In the genomic region with DNA sequence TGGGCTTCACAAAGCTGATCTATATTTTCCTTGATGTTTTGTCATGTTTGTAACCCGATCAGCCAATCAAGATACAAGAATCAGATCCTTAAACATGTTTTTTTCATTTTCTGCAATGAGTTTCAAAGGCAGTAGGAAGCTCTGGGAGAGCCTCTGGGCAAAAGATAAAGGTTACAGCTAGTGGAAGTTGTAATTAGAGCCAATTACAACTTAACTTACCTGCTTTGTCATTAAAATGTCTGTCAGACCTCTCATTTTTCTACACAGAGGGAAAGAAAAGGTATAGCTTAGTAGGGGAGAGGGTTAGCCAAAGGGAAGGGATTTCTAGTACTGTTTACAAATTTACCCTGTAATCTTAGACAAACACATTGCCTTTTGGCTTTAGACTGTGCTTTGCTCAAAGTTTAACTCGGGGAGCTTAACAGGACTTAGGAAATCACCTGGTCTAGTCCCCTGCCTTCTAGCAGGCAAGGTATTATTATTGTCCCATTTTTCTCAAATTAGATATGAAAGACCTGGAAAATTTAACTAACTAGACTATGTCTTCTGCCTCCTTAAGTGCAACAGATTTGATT, we compare ENCODE assay signal across 23 cellular contexts. TPM values are rescaled to one million over a fixed set of nuclear protein-coding genes. Genes with fewer than 3 reads are reported as not detected.
DNase-seq lines count a peak whose midpoint lies in the region; ATAC-seq and TF ChIP-seq lines count a peak whose summit lies in the region.
"Had no signal": no experiment of that assay in that cellular context is flagged by ENCODE, and none has a peak within 500 bp of the region (broad histone marks: within the 10 kb centered on the region; RNA-seq: fewer than 3 reads in every experiment).

No MANE protein-coding gene starts in this region.

- TF ChIP-seq CTCF in HCT116 (IDR thresholded peaks at IDR 0.05 in 2 of 3, conservative IDR thresholded peaks at IDR 0.05 in 1 of 3; ENCODE audit: borderline replicate concordance in 1 of 3, insufficient read depth in 1 of 3, low read depth in 2 of 3, low read length in 2 of 3) (no peak), liver (IDR thresholded peaks at IDR 0.05; ENCODE audit: low read depth, low read length, missing input control) (no peak)

- H3K36me3 Mint-ChIP-seq in CD4-positive, CD25-positive, alpha-beta regulatory T cell: no peaks in the 10 kb centered on the region
- H3K36me3 Mint-ChIP-seq in T-cell: peaks cover 6% of the 10 kb centered on the region
- no peaks in the 10 kb centered on the region for H3K36me3 Mint-ChIP-seq in activated T-helper 2 cell treated with anti-CD3 and anti-CD28 coated beads, Interferon-gamma antibody, Interleukin-2, Interleukin-4, amounts not matched to agents 10 μg/mL and 5 μg/mL and 100 μg/mL, durations not matched to agents 14 hours and 24 hours and 36 hours (ENCODE audit: low read depth)

- H3K9me3 ChIP-seq in CD4-positive, CD25-positive, alpha-beta regulatory T cell (ENCODE audit: control insufficient read depth in 2 of 2, low read length in 2 of 2): no peaks in the 10 kb centered on the region
- H3K9me3 ChIP-seq in HCT116 (ENCODE audit: control insufficient read depth in 1 of 2, insufficient read depth in 1 of 2, low read depth in 1 of 2, low read length in 2 of 2) (no peaks in the 10 kb centered on the region), liver (ENCODE audit: control insufficient read depth in 4 of 4, low read length in 3 of 4) (no peaks in the 10 kb centered on the region)
- H3K9me3 ChIP-seq: lower lobe of right lung, prostate gland, SJCRH30 had no signal

- H3K4me1 ChIP-seq in CD4-positive, CD25-positive, alpha-beta regulatory T cell (ENCODE audit: control insufficient read depth, insufficient read depth, low read length, poor library complexity, severe bottlenecking): peaks cover 4% of the 10 kb centered on the region
- H3K4me1 ChIP-seq in HCT116 (ENCODE audit: control insufficient read depth in 1 of 2, insufficient read depth in 2 of 2, low read length in 2 of 2) (no peaks in the 10 kb centered on the region), liver (ENCODE audit: control insufficient read depth in 4 of 4, insufficient read depth in 4 of 4, low read length in 3 of 4) (peaks cover 0 to 3% (median 1%) of the 10 kb centered on the region in 4 donors)
- H3K4me1 ChIP-seq: lower lobe of right lung, prostate gland had no signal

- peaks cover 0 to 23% (median 16%) of the 10 kb centered on the region in 4 donors for H3K4me1 Mint-ChIP-seq in CD4-positive, CD25-positive, alpha-beta regulatory T cell
- H3K4me1 Mint-ChIP-seq in T-cell: peaks cover 9 to 29% (median 17%) of the 10 kb centered on the region in 3 donors
- peaks cover 3% of the 10 kb centered on the region for H3K4me1 Mint-ChIP-seq in activated T-helper 2 cell treated with anti-CD3 and anti-CD28 coated beads, Interferon-gamma antibody, Interleukin-2, Interleukin-4, amounts not matched to agents 10 μg/mL and 5 μg/mL and 100 μg/mL, durations not matched to agents 14 hours and 24 hours and 36 hours (ENCODE audit: low read depth)
- H3K4me1 Mint-ChIP-seq: activated naive CD4-positive, alpha-beta T cell treated with anti-CD3 and anti-CD28 coated beads, Interleukin-2, amount 10 ng/mL, durations not matched to agents 7 days and 5 days had no signal

- H3K9me2 ChIP-seq in HCT116 (ENCODE audit: insufficient read depth): no peaks in the 10 kb centered on the region

- BruUV-seq in HCT116 (replicated peaks; lab: Mats Ljungman, UMichigan): TSS peak; percentile 22

- H3K4me2 ChIP-seq in HCT116 (ENCODE audit: low read length): no peak overlapping the region
- H3K4me2 ChIP-seq: KMS-11 had no signal

- H3K79me2 ChIP-seq in HCT116 (ENCODE audit: insufficient read depth, low read length): no peaks in the 10 kb centered on the region

- H3K4me3 ChIP-seq in CD4-positive, CD25-positive, alpha-beta regulatory T cell (ENCODE audit: low read depth, low read length): no peak overlapping the region
- no peak overlapping the region for H3K4me3 ChIP-seq in HCT116 (replicated peaks in 1 of 2; ENCODE audit: low read depth in 1 of 2, low read length in 2 of 2)
- no peak overlapping the region for H3K4me3 ChIP-seq in liver (ENCODE audit: low read depth in 1 of 3, low read length in 3 of 3)
- H3K4me3 ChIP-seq: lower lobe of right lung, prostate gland, SJCRH30 had no signal

- TF ChIP-seq RAD21 in HCT116 (IDR thresholded peaks at IDR 0.05; ENCODE audit: low read depth) (no peak), liver (IDR thresholded peaks at IDR 0.05) (no peak)

- CTCF ChIA-PET in HCT116 (lab: Charles Lee) (no interaction called here), T-cell (lab: Charles Lee) (no interaction called here)

- H3K27me3 ChIP-seq in CD4-positive, CD25-positive, alpha-beta regulatory T cell (ENCODE audit: control insufficient read depth, insufficient read depth, low read length): no peaks in the 10 kb centered on the region
- H3K27me3 ChIP-seq in HCT116 (ENCODE audit: insufficient read depth, low read length) (0 out of 2 replicates have a peak, but pooled peaks cover 6% of the 10 kb centered on the region), liver (ENCODE audit: control insufficient read depth in 4 of 4, insufficient read depth in 4 of 4, low read length in 3 of 4) (no peaks in the 10 kb centered on the region)
- H3K27me3 ChIP-seq: SJCRH30 had no signal

- no peaks in the 10 kb centered on the region for H4K20me1 ChIP-seq in HCT116 (ENCODE audit: insufficient read depth)

- ATAC-seq in CD4-positive, CD25-positive, alpha-beta regulatory T cell (ENCODE audit: low read depth in 2 of 2): no peak
- ATAC-seq in HCT116 (no peak), T-cell (replicated peaks in 1 of 4) (no peak), HG03565 (IDR thresholded peaks at IDR 0.05; ENCODE audit: unreplicated experiment) (no peak)
- ATAC-seq: lower lobe of right lung, Panc1 had no signal

- RAD21 ChIA-PET in HCT116 (lab: Charles Lee; ENCODE audit: low non-redundant PET in 1 of 2, low total read pairs in 2 of 2, uncharacterized antibody in 2 of 2, unreplicated experiment in 2 of 2): no interaction called here

- no peaks in the 10 kb centered on the region for H3K27me3 Mint-ChIP-seq in CD4-positive, CD25-positive, alpha-beta regulatory T cell
- peaks cover 0 to 7% of the 10 kb centered on the region in 2 donors for H3K27me3 Mint-ChIP-seq in T-cell
- H3K27me3 Mint-ChIP-seq in activated T-helper 2 cell treated with anti-CD3 and anti-CD28 coated beads, Interferon-gamma antibody, Interleukin-2, Interleukin-4, amounts not matched to agents 10 μg/mL and 5 μg/mL and 100 μg/mL, durations not matched to agents 14 hours and 24 hours and 36 hours (ENCODE audit: low read depth): no peaks in the 10 kb centered on the region
- H3K27me3 Mint-ChIP-seq: activated naive CD4-positive, alpha-beta T cell treated with anti-CD3 and anti-CD28 coated beads, Interleukin-2, amount 10 ng/mL, durations not matched to agents 7 days and 5 days; dendritic cell treated with granulocyte-macrophage colony-stimulating factor and Interleukin-4, amounts not matched to agents 40 ng/mL and 50 ng/mL, for 4 days; stimulated activated naive CD8-positive, alpha-beta T cell treated with anti-CD3 and anti-CD28 coated beads, Interleukin-15, Interleukin-2, amounts not matched to agents 100 ng/mL and 50 ng/mL, for 24 hours had no signal

- H3K27ac Mint-ChIP-seq in CD4-positive, CD25-positive, alpha-beta regulatory T cell: peak overlapping the region in 2 of 3 donors; percentile 15 to 30
- peak overlapping the region; percentile 29 to 63 for H3K27ac Mint-ChIP-seq in T-cell
- no peak overlapping the region for H3K27ac Mint-ChIP-seq in activated T-helper 2 cell treated with anti-CD3 and anti-CD28 coated beads, Interferon-gamma antibody, Interleukin-2, Interleukin-4, amounts not matched to agents 10 μg/mL and 5 μg/mL and 100 μg/mL, durations not matched to agents 14 hours and 24 hours and 36 hours
- H3K27ac Mint-ChIP-seq: activated CD4-positive, alpha-beta T cell treated with anti-CD3 and anti-CD28 coated beads, Interleukin-2, amount 10 ng/mL, durations not matched to agents 24 days and 14 days; activated naive CD4-positive, alpha-beta T cell treated with anti-CD3 and anti-CD28 coated beads, Interleukin-2, amount 10 ng/mL, durations not matched to agents 7 days and 5 days; dendritic cell treated with granulocyte-macrophage colony-stimulating factor and Interleukin-4, amounts not matched to agents 40 ng/mL and 50 ng/mL, for 4 days; stimulated activated naive CD8-positive, alpha-beta T cell treated with anti-CD3 and anti-CD28 coated beads, Interleukin-15, Interleukin-2, amounts not matched to agents 100 ng/mL and 50 ng/mL, for 24 hours; T-helper 1 cell treated with Interleukin-12 subunit alpha and Interleukin-12 subunit beta and Interleukin-4 antibody, amounts not matched to agents 30 μg/mL and 1 μg/mL, for 36 hours had no signal

- 19% methylated on average over 2 of the region's 2 CpGs for WGBS in liver

- intact Hi-C loops in HCT116 (cut with micrococcal nuclease): no loop called here
- intact Hi-C loops in activated T-helper 2 cell treated with anti-CD3 and anti-CD28 coated beads, Interferon-gamma antibody, Interleukin-2, Interleukin-4, amounts not matched to agents 10 μg/mL and 5 μg/mL and 100 μg/mL, durations not matched to agents 14 hours and 24 hours and 36 hours (cut with micrococcal nuclease): no loop called here

- no peak overlapping the region for H3K4me3 Mint-ChIP-seq in CD4-positive, CD25-positive, alpha-beta regulatory T cell
- no peak overlapping the region for H3K4me3 Mint-ChIP-seq in T-cell
- H3K4me3 Mint-ChIP-seq in activated T-helper 2 cell treated with anti-CD3 and anti-CD28 coated beads, Interferon-gamma antibody, Interleukin-2, Interleukin-4, amounts not matched to agents 10 μg/mL and 5 μg/mL and 100 μg/mL, durations not matched to agents 14 hours and 24 hours and 36 hours (ENCODE audit: low read depth): no peak overlapping the region
- H3K4me3 Mint-ChIP-seq: activated CD4-positive, alpha-beta T cell treated with anti-CD3 and anti-CD28 coated beads, Interleukin-2, amount 10 ng/mL, durations not matched to agents 24 days and 14 days; activated naive CD4-positive, alpha-beta T cell treated with anti-CD3 and anti-CD28 coated beads, Interleukin-2, amount 10 ng/mL, durations not matched to agents 7 days and 5 days; dendritic cell treated with granulocyte-macrophage colony-stimulating factor and Interleukin-4, amounts not matched to agents 40 ng/mL and 50 ng/mL, for 4 days; stimulated activated naive CD8-positive, alpha-beta T cell treated with anti-CD3 and anti-CD28 coated beads, Interleukin-15, Interleukin-2, amounts not matched to agents 100 ng/mL and 50 ng/mL, for 24 hours; T-helper 1 cell treated with Interleukin-12 subunit alpha and Interleukin-12 subunit beta and Interleukin-4 antibody, amounts not matched to agents 30 μg/mL and 1 μg/mL, for 36 hours had no signal

- no peaks in the 10 kb centered on the region for H3K9me3 Mint-ChIP-seq in CD4-positive, CD25-positive, alpha-beta regulatory T cell
- H3K9me3 Mint-ChIP-seq in T-cell: no peaks in the 10 kb centered on the region
- H3K9me3 Mint-ChIP-seq in activated T-helper 2 cell treated with anti-CD3 and anti-CD28 coated beads, Interferon-gamma antibody, Interleukin-2, Interleukin-4, amounts not matched to agents 10 μg/mL and 5 μg/mL and 100 μg/mL, durations not matched to agents 14 hours and 24 hours and 36 hours: no peaks in the 10 kb centered on the region
- H3K9me3 Mint-ChIP-seq: activated naive CD4-positive, alpha-beta T cell treated with anti-CD3 and anti-CD28 coated beads, Interleukin-2, amount 10 ng/mL, durations not matched to agents 7 days and 5 days; dendritic cell treated with granulocyte-macrophage colony-stimulating factor and Interleukin-4, amounts not matched to agents 40 ng/mL and 50 ng/mL, for 4 days; stimulated activated naive CD8-positive, alpha-beta T cell treated with anti-CD3 and anti-CD28 coated beads, Interleukin-15, Interleukin-2, amounts not matched to agents 100 ng/mL and 50 ng/mL, for 24 hours; T-helper 1 cell treated with Interleukin-12 subunit alpha and Interleukin-12 subunit beta and Interleukin-4 antibody, amounts not matched to agents 30 μg/mL and 1 μg/mL, for 36 hours had no signal

- no peak for TF ChIP-seq POLR2A in HCT116 (IDR thresholded peaks at IDR 0.05; ENCODE audit: borderline replicate concordance, extremely low read depth, insufficient read depth, insufficient read length)

- POLR2A ChIA-PET in HCT116 (lab: Charles Lee) (no interaction called here), T-cell (lab: Charles Lee) (no interaction called here)

- H3K9ac ChIP-seq in HCT116 (ENCODE audit: low read length) (no peak overlapping the region), liver (ENCODE audit: low read depth in 1 of 2, low read length in 2 of 2) (no peak overlapping the region)
- H3K9ac ChIP-seq: KMS-11 had no signal

- DNase-seq in CD4-positive, CD25-positive, alpha-beta regulatory T cell: no peak
- DNase-seq in HCT116 (ENCODE audit: low read depth, low spot score) (no peak), T-cell (no peak), HUDEP-2 (lab: John Stamatoyannopoulos, UW; ENCODE audit: unreplicated experiment in 76 of 76) (no peak)
- no peak for DNase-seq in activated T-helper 2 cell treated with anti-CD3 and anti-CD28 coated beads, Interferon-gamma antibody, Interleukin-2, Interleukin-4, amounts not matched to agents 10 μg/mL and 5 μg/mL and 100 μg/mL, durations not matched to agents 14 hours and 24 hours and 36 hours (ENCODE audit: low spot score)
- DNase-seq: activated CD4-positive, alpha-beta T cell treated with anti-CD3 and anti-CD28 coated beads, Interleukin-2, amount 10 ng/mL, durations not matched to agents 24 days and 14 days; activated naive CD4-positive, alpha-beta T cell treated with anti-CD3 and anti-CD28 coated beads, Interleukin-2, amount 10 ng/mL, durations not matched to agents 7 days and 5 days; activated T-cell treated with anti-CD3 and anti-CD28 coated beads, Interleukin-2, amount 50 U/mL, for 48 hours; anterior cingulate cortex; islet precursor cell; lower lobe of right lung; NCI-H187 treated with DMSO at 0.1 percent for 48 hours; NCI-H2227 treated with DMSO at 0.1 percent for 48 hours; SJCRH30; stimulated activated CD4-positive, alpha-beta T cell treated with anti-CD3 and anti-CD28 coated beads, Interleukin-15, amount 100 ng/mL, for 24 hours had no signal

- no peak overlapping the region for H3K27ac ChIP-seq in CD4-positive, CD25-positive, alpha-beta regulatory T cell (ENCODE audit: insufficient read depth, low read length, poor library complexity, severe bottlenecking)
- H3K27ac ChIP-seq in HCT116 (ENCODE audit: low read depth, low read length): no peak overlapping the region
- H3K27ac ChIP-seq in liver (ENCODE audit: low read depth in 1 of 2, low read length in 2 of 2): no peak overlapping the region
- H3K27ac ChIP-seq: KMS-11, lower lobe of right lung, prostate gland, SJCRH30 had no signal

- H3K36me3 ChIP-seq in CD4-positive, CD25-positive, alpha-beta regulatory T cell (ENCODE audit: control insufficient read depth, insufficient read depth, low read length): peaks cover 12% of the 10 kb centered on the region
- H3K36me3 ChIP-seq in HCT116 (ENCODE audit: control insufficient read depth in 1 of 2, insufficient read depth in 2 of 2, low read length in 2 of 2) (peaks cover 0 to 3% of the 10 kb centered on the region in 2 experiments; a peak in 1 of 4 replicates), liver (ENCODE audit: control insufficient read depth in 4 of 4, insufficient read depth in 3 of 4, low read depth in 1 of 4, low read length in 3 of 4) (peaks cover 0 to 6% (median 0%) of the 10 kb centered on the region in 4 donors)
- H3K36me3 ChIP-seq: prostate gland, SJCRH30 had no signal

- no peak overlapping the region for H2AFZ ChIP-seq in HCT116 (ENCODE audit: low read depth, low read length, poor library complexity, severe bottlenecking)

RNA-seq across cellular contexts. Expression of a gene that starts 55.8 kb away (rescaled TPM):
- not detected for total RNA-seq in CD4-positive, CD25-positive, alpha-beta regulatory T cell
- polyA plus RNA-seq in CD4-positive, CD25-positive, alpha-beta regulatory T cell: not detected
- not detected for total RNA-seq in HCT116 (2021; ENCODE audit: unreplicated experiment)
- polyA plus RNA-seq in HCT116 (2012): not detected in 2 replicates
- not detected for total RNA-seq in T-cell
- not detected for total RNA-seq in liver
- not detected for polyA plus RNA-seq in liver
- not detected in 2 replicates for total RNA-seq in activated T-helper 2 cell treated with anti-CD3 and anti-CD28 coated beads, Interferon-gamma antibody, Interleukin-2, Interleukin-4, amounts not matched to agents 10 μg/mL and 5 μg/mL and 100 μg/mL, durations not matched to agents 14 hours and 24 hours and 36 hours
- total RNA-seq: activated CD4-positive, alpha-beta T cell treated with anti-CD3 and anti-CD28 coated beads, Interleukin-2, amount 10 ng/mL, durations not matched to agents 24 days and 14 days; lower lobe of right lung; SJCRH30 had no signal
